24 cellular contexts compared by ENCODE assay signal in genomic region chr6:108521616-108522107, GRCh38.
"Had no signal": no experiment of that assay in that cellular context is flagged by ENCODE, and none has a peak within 500 bp of the region (broad histone marks: within the 10 kb centered on the region; RNA-seq: fewer than 3 reads in every experiment).

No MANE protein-coding gene starts in this region.

- ATAC-seq: HepG2, K562, Panc1, PC-3 had no signal

- H3K4me3 ChIP-seq: K562 had no signal

- DNase-seq: Kasumi-1, MM.1S, NCI-H1092 treated with DMSO at 0.1 percent for 48 hours, NCI-H1436, NCI-H187, NCI-H2029, NCI-H2081 treated with DMSO at 0.1 percent for 48 hours, NCI-H2171, NCI-H226, NCI-H446, NCI-H510A, NCI-H524 treated with DMSO at 0.1 percent for 48 hours, NCI-H69, NCI-H774, PC-3, SHP77, SK-N-SH, SW 1271 had no signal

- H3K27ac Mint-ChIP-seq: IgD-negative memory B cell had no signal

- FAIRE-seq: HepG2, K562 had no signal

- H3K27ac ChIP-seq: KMS-11, RWPE1 had no signal

- H3K9ac ChIP-seq: KMS-11, SK-N-SH had no signal

- H3K4me1 Mint-ChIP-seq: IgD-negative memory B cell had no signal

- H3K27me3 Mint-ChIP-seq: IgD-negative memory B cell had no signal

- H3K4me3 Mint-ChIP-seq: IgD-negative memory B cell had no signal

- H3K9me3 ChIP-seq: SK-N-SH had no signal

- H3K4me2 ChIP-seq: KMS-11, SK-N-SH had no signal
